8 cellular contexts compared by ENCODE assay signal in genomic region chr15:79380755-79381499, GRCh38. TPM values are rescaled to one million over a fixed set of nuclear protein-coding genes. Genes with fewer than 3 reads are reported as not detected.
DNase-seq lines count a peak whose midpoint lies in the region; ATAC-seq, FAIRE-seq and TF ChIP-seq lines count a peak whose summit lies in the region.

No MANE protein-coding gene starts in this region.

- H3K4me1 ChIP-seq in astrocyte (ENCODE audit: insufficient read depth, low read length) (no peaks in the 10 kb centered on the region), small intestine (ENCODE audit: control insufficient read depth in 2 of 2, insufficient read depth in 1 of 2, low read depth in 1 of 2, low read length in 1 of 2) (no peaks in the 10 kb centered on the region)

- H3K4me3 Mint-ChIP-seq in astrocyte (ENCODE audit: unreplicated experiment), result no peak overlapping the region

- H4K20me1 ChIP-seq in astrocyte (ENCODE audit: insufficient read depth, low read length), result peaks cover 7% of the 10 kb centered on the region

- WGBS in small intestine, 3 donors, result 46 to 49% (median 47%) methylated on average over 4 of the region's 4 CpGs

- TF ChIP-seq CTCF in D721Med (IDR thresholded peaks at IDR 0.05; ENCODE audit: insufficient read depth, missing control alignments), result peak; percentile 95
- peak; percentile 94 for TF ChIP-seq CTCF in astrocyte (IDR thresholded peaks at IDR 0.05; ENCODE audit: insufficient read depth, low read depth, low read length)

- no peak for ATAC-seq in GM18909 (IDR thresholded peaks at IDR 0.05; ENCODE audit: poor library complexity, unreplicated experiment)

- H3K36me3 Mint-ChIP-seq in astrocyte (ENCODE audit: low read depth, unreplicated experiment), result peaks cover 14% of the 10 kb centered on the region

- no peaks in the 10 kb centered on the region for H3K9me3 ChIP-seq in astrocyte (ENCODE audit: insufficient read depth, low read depth, low read length)
- no peaks in the 10 kb centered on the region for H3K9me3 ChIP-seq in small intestine (ENCODE audit: control insufficient read depth, low read depth)

- H3K4me3 ChIP-seq in astrocyte (ENCODE audit: insufficient read depth, low read depth, low read length), result no peak overlapping the region
- no peak overlapping the region for H3K4me3 ChIP-seq in small intestine (ENCODE audit: low read depth in 1 of 2, low read length in 2 of 2)

- H2AFZ ChIP-seq in astrocyte (ENCODE audit: low read depth, low read length), result no peak overlapping the region

- H3K79me2 ChIP-seq in astrocyte (ENCODE audit: insufficient read depth, low read length), result no peaks in the 10 kb centered on the region

- no peak for DNase-seq in D721Med (ENCODE audit: insufficient read length, low spot score)
- peak; percentile 24 for DNase-seq in GOT3 (lab: John Stamatoyannopoulos, UW)
- DNase-seq in NCI-H146 (lab: John Stamatoyannopoulos, UW), result peak; percentile 66
- peak; percentile 15 for DNase-seq in T-helper 22 cell (ENCODE audit: low read depth)
- peak; percentile 26 for DNase-seq in astrocyte (ENCODE audit: low read depth)
- DNase-seq in hypothalamus (lab: John Stamatoyannopoulos, UW), result peak in 50 of 51 donors; percentile 2 to 89 (median 52)
- DNase-seq in small intestine, result peak; percentile 67

- H3K9me3 Mint-ChIP-seq in astrocyte (ENCODE audit: unreplicated experiment), result peaks cover 4% of the 10 kb centered on the region

- H3K9ac ChIP-seq in astrocyte (ENCODE audit: low read length), result no peak overlapping the region

- no peaks in the 10 kb centered on the region for H3K4me1 Mint-ChIP-seq in astrocyte (ENCODE audit: low read depth, unreplicated experiment)

- H3K27me3 ChIP-seq in astrocyte (ENCODE audit: insufficient read depth, low read length), result no peaks in the 10 kb centered on the region
- H3K27me3 ChIP-seq in small intestine (ENCODE audit: control insufficient read depth in 2 of 2, insufficient read depth in 2 of 2, low read length in 2 of 2), result no peaks in the 10 kb centered on the region

- no peaks in the 10 kb centered on the region for H3K27me3 Mint-ChIP-seq in astrocyte (ENCODE audit: low read depth, unreplicated experiment)

- peak; percentile 46 for FAIRE-seq in D721Med (lab: Jason Lieb, UNC)
- peak; percentile 17 for FAIRE-seq in astrocyte (lab: Jason Lieb, UNC)
- FAIRE-seq in small intestine (lab: Jason Lieb, UNC), result no peak

- H3K36me3 ChIP-seq in astrocyte (ENCODE audit: insufficient read depth, low read length), result no peaks in the 10 kb centered on the region
- H3K36me3 ChIP-seq in small intestine (ENCODE audit: control insufficient read depth in 2 of 2, insufficient read depth in 2 of 2, low read length in 2 of 2), result no peaks in the 10 kb centered on the region

- H3K27ac ChIP-seq in astrocyte (ENCODE audit: low read depth, low read length), result no peak overlapping the region
- H3K27ac ChIP-seq in small intestine (ENCODE audit: low read depth in 1 of 2, low read length in 1 of 2), result no peak overlapping the region

- H3K27ac Mint-ChIP-seq in astrocyte (ENCODE audit: unreplicated experiment), result no peak overlapping the region

- no peak overlapping the region for H3K4me2 ChIP-seq in astrocyte (ENCODE audit: low read length)

RNA-seq across cellular contexts. Expression of gene MINAR1, which starts 51.2 kb away (rescaled TPM):
- 1.7 TPM in 2 replicates for total RNA-seq in astrocyte
- under 1 TPM in 1 of 3 donors, not detected in 2; 0.16 TPM for polyA plus RNA-seq in small intestine
